8 cellular contexts compared by ENCODE assay signal in genomic region chr10:104297697-104298660, GRCh38. TPM values are rescaled to one million over a fixed set of nuclear protein-coding genes. Genes with fewer than 3 reads are reported as not detected.
DNase-seq lines count a peak whose midpoint lies in the region; ATAC-seq, FAIRE-seq and TF ChIP-seq lines count a peak whose summit lies in the region.

No MANE protein-coding gene starts in this region.

- in situ Hi-C loops in astrocyte of the spinal cord (cut with HindIII; ENCODE audit: low sequenced_read_pairs), result no loop called here

- H3K36me3 ChIP-seq in mesendoderm (ENCODE audit: control insufficient read depth, insufficient read depth, low read length), result no peaks in the 10 kb centered on the region

- peak; percentile 84 for TF ChIP-seq CTCF in astrocyte of the spinal cord (IDR thresholded peaks at IDR 0.05; ENCODE audit: low read depth, low read length)

- WGBS in mesendoderm (ENCODE audit: extremely low coverage, insufficient coverage, low lambda C conversion rate), result no CpG with 5 or more reads among the region's 17 CpGs

- peak; percentile 82 for DNase-seq in EL
- peak; percentile 32 for DNase-seq in Jurkat, Clone E6-1 (ENCODE audit: low read depth, low spot score)
- DNase-seq in astrocyte of the spinal cord (ENCODE audit: low read depth, low spot score), result peak; percentile 91
- peak; percentile 92 for DNase-seq in mesendoderm
- no peak for DNase-seq in MV-4-11 (lab: John Stamatoyannopoulos, UW)
- DNase-seq in immature natural killer cell, result no peak
- DNase-seq in GM19239 (ENCODE audit: insufficient read length, low spot score), result no peak

- peaks cover 21% of the 10 kb centered on the region for H3K4me1 ChIP-seq in mesendoderm (ENCODE audit: control insufficient read depth, low read depth, low read length)

- H3K18ac ChIP-seq in mesendoderm (ENCODE audit: low read length), result peak overlapping the region; percentile 76

- no peak overlapping the region for H3K4me3 ChIP-seq in Jurkat, Clone E6-1 (ENCODE audit: low read length)
- H3K4me3 ChIP-seq in astrocyte of the spinal cord (ENCODE audit: low read depth, low read length) (no peak overlapping the region), mesendoderm (ENCODE audit: low read length) (no peak overlapping the region)

- peaks cover 0 to under 1% (median 0%) of the 10 kb centered on the region in 6 donors for H3K9me3 Mint-ChIP-seq in immature natural killer cell

- H3K27me3 ChIP-seq in mesendoderm (ENCODE audit: insufficient read depth, low read length, poor library complexity), result no peaks in the 10 kb centered on the region

- H3K27ac ChIP-seq in mesendoderm (ENCODE audit: low read depth, low read length), result no peak overlapping the region

- H3K27me3 Mint-ChIP-seq in immature natural killer cell (ENCODE audit: low read depth in 3 of 3), result peaks cover 4 to 5% (median 5%) of the 10 kb centered on the region in 3 donors

- peak overlapping the region; percentile 25 for H2AK5ac ChIP-seq in mesendoderm (ENCODE audit: low read length)

- H3K36me3 Mint-ChIP-seq in immature natural killer cell, result no peaks in the 10 kb centered on the region

- H3K23ac ChIP-seq in mesendoderm (ENCODE audit: low read length), result no peak overlapping the region

- peaks cover 34 to 38% of the 10 kb centered on the region in 2 donors for H3K4me1 Mint-ChIP-seq in immature natural killer cell

- no peak overlapping the region for H4K8ac ChIP-seq in mesendoderm (ENCODE audit: low read depth, low read length)

- H3K79me1 ChIP-seq in mesendoderm (ENCODE audit: low read length), result no peaks in the 10 kb centered on the region

- H3K9ac ChIP-seq in mesendoderm (ENCODE audit: low read length), result peak overlapping the region; percentile 6

- no peaks in the 10 kb centered on the region for H3K79me2 ChIP-seq in mesendoderm (ENCODE audit: control insufficient read depth, insufficient read depth, low read length)

- H3K4ac ChIP-seq in mesendoderm (ENCODE audit: low read depth, low read length), result no peak overlapping the region

- H3K27ac Mint-ChIP-seq in immature natural killer cell, result peak overlapping the region in 3 of 6 donors; percentile 20 to 42 (median 33)

- H3K4me2 ChIP-seq in mesendoderm (ENCODE audit: low read length), result no peak overlapping the region

- no peak overlapping the region for H2BK120ac ChIP-seq in mesendoderm (ENCODE audit: low read depth, low read length)

- H3K56ac ChIP-seq in mesendoderm (ENCODE audit: low read length), result peak overlapping the region; percentile 54

- no peak overlapping the region for H4K5ac ChIP-seq in mesendoderm (ENCODE audit: low read length)

- FAIRE-seq in GM19239 (lab: Jason Lieb, UNC), result no peak

- no peak overlapping the region for H2BK15ac ChIP-seq in mesendoderm (replicated peaks; ENCODE audit: low read depth)

- H3K4me3 Mint-ChIP-seq in immature natural killer cell, result peak overlapping the region in 1 of 5 donors; percentile 42

- no peak for ATAC-seq in GM21619 (IDR thresholded peaks at IDR 0.05; ENCODE audit: unreplicated experiment)

- peak overlapping the region; percentile 51 for H2BK5ac ChIP-seq in mesendoderm (ENCODE audit: low read length)

RNA-seq across cellular contexts. Expression of gene GSTO2, which starts 29.0 kb away (rescaled TPM):
- polyA plus RNA-seq in Jurkat, Clone E6-1 (2012; ENCODE audit: insufficient read depth, insufficient read length), result not detected
- 13.4 TPM for polyA plus RNA-seq in mesendoderm (2013, experiment 1 of 2)
- polyA plus RNA-seq in mesendoderm (2013, experiment 2 of 2), result 11.0 TPM
- 1 to 10 TPM in 1 of 3 donors, under 1 TPM in 2; 0.16 to 1.6 (median 0.85) TPM for polyA plus RNA-seq in immature natural killer cell

RNA-seq across cellular contexts. Expression of gene ITPRIP, which starts 40.3 kb away (rescaled TPM):
- 9.5 TPM for polyA plus RNA-seq in Jurkat, Clone E6-1 (2012; ENCODE audit: insufficient read depth, insufficient read length)
- 22.8 TPM for polyA plus RNA-seq in mesendoderm (2013, experiment 1 of 2)
- 22.4 TPM for polyA plus RNA-seq in mesendoderm (2013, experiment 2 of 2)
- 10 to 100 TPM; 37.0 to 67.8 (median 53.3) TPM for polyA plus RNA-seq in immature natural killer cell

RNA-seq across cellular contexts. Expression of gene GSTO1, which starts 43.3 kb away (rescaled TPM):
- 245 TPM for polyA plus RNA-seq in Jurkat, Clone E6-1 (2012; ENCODE audit: insufficient read depth, insufficient read length)
- 261 TPM for polyA plus RNA-seq in mesendoderm (2013, experiment 1 of 2)
- 257 TPM for polyA plus RNA-seq in mesendoderm (2013, experiment 2 of 2)
- polyA plus RNA-seq in immature natural killer cell, result 100 to 1,000 TPM; 162 to 223 (median 166) TPM

RNA-seq across cellular contexts. Expression of gene CFAP58, which starts 55.7 kb away (rescaled TPM):
- polyA plus RNA-seq in Jurkat, Clone E6-1 (2012; ENCODE audit: insufficient read depth, insufficient read length), result 0.34 TPM
- polyA plus RNA-seq in mesendoderm (2013, experiment 1 of 2), result 1.0 TPM
- 0.85 TPM for polyA plus RNA-seq in mesendoderm (2013, experiment 2 of 2)
- not detected for polyA plus RNA-seq in immature natural killer cell

Comparison
In these comparisons a context has a peak if more than half of its experiments do, and no peak if none do; other contexts are left out.
1. DNase-seq: peak in EL (single experiment), Jurkat, Clone E6-1 (single experiment), astrocyte of the spinal cord (single experiment) and mesendoderm (single experiment); none in MV-4-11 (single experiment), immature natural killer cell (0 of 3) and GM19239 (single experiment).